8 cellular contexts compared by ENCODE assay signal in the genomic region with DNA sequence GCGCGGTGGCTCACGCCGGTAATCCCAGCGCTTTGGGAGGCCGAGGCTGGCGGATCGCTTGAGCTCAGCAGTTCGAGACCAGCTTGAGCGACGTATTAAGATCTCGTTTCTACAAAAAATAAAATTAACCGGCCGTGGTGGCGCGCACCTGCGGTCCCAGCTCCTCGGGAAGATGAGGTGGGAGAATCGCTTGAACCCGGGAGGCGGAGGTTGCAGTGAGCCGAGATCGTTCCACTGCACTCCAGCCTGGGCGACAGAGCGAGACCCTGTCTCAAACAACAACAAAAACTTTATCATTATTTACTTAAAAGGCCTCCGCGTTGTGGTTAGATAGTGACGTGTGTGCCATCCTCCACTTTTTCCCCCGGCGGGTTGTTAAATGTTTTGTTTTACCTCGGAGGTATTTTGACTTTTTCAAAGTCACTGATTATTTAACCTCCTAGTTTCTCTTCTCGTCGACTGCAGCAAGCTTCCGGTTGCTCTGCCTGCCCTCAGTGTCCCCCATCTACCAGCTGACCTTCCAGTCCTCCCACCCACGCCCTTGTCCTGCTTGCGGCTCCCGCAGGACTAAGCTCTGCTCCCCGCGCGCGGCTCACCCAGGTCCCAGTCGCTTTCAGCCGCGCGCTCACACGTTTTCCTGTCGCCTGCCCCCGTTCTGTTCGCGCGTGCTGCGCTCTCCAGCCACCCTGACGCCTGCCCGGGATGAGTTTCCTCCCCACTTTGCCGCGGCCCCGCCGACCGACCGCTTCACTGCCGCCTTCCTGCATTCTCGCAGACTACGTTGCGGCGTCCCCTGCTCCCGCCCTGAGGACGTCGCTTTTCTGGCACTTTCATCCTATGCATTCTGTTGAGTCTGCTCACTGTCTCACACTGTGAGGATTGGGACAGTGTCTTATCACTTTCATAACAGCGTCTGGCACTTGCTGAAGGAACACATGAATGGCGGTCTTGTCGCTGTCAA. TPM values are rescaled to one million over a fixed set of nuclear protein-coding genes. Genes with fewer than 3 reads are reported as not detected.
A peak's percentile ranks its signal among the peaks of the same experiment; 100 is the strongest.
DNase-seq lines count a peak whose midpoint lies in the region; ATAC-seq, FAIRE-seq and TF ChIP-seq lines count a peak whose summit lies in the region.

No MANE protein-coding gene starts in this region.

- H4K20me1 ChIP-seq in Karpas-422 (ENCODE audit: insufficient read depth, low read depth, low read length) = peaks cover 15% of the 10 kb centered on the region; the same call in 1 of the 2 replicates

- no peaks in the 10 kb centered on the region for H3K9me3 ChIP-seq in Karpas-422 (ENCODE audit: low read length)
- H3K9me3 ChIP-seq in neuron (ENCODE audit: low read length) = no peaks in the 10 kb centered on the region
- no peaks in the 10 kb centered on the region for H3K9me3 ChIP-seq in subcutaneous abdominal adipose tissue (ENCODE audit: control insufficient read depth in 5 of 5, low read length in 5 of 5)

- no peak for TF ChIP-seq CTCF in D721Med (IDR thresholded peaks at IDR 0.05; ENCODE audit: insufficient read depth, missing control alignments)
- no peak for TF ChIP-seq CTCF in foreskin keratinocyte (conservative IDR thresholded peaks at IDR 0.05)

- H3K79me2 ChIP-seq in Karpas-422 (ENCODE audit: low read length) = peaks cover 38% of the 10 kb centered on the region

- H3K4me1 ChIP-seq in Karpas-422 (ENCODE audit: low read length) (peaks cover 41% of the 10 kb centered on the region), foreskin keratinocyte (peaks cover 23% of the 10 kb centered on the region), neuron (ENCODE audit: insufficient read depth, low read length) (peaks cover 18% of the 10 kb centered on the region), subcutaneous abdominal adipose tissue (ENCODE audit: control insufficient read depth in 5 of 5, insufficient read depth in 5 of 5, low read length in 5 of 5) (peaks cover 5 to 35% (median 27%) of the 10 kb centered on the region in 5 donors)

- H3K27me3 ChIP-seq in Karpas-422 (ENCODE audit: low read length) (no peaks in the 10 kb centered on the region), foreskin keratinocyte (no peaks in the 10 kb centered on the region), neuron (ENCODE audit: insufficient read depth, low read length) (no peaks in the 10 kb centered on the region), subcutaneous abdominal adipose tissue (ENCODE audit: control insufficient read depth in 5 of 5, insufficient read depth in 4 of 5, low read length in 5 of 5) (no peaks in the 10 kb centered on the region)

- H3K36me3 ChIP-seq in Karpas-422 (ENCODE audit: insufficient read depth, low read length) = peaks cover 19% of the 10 kb centered on the region
- peaks cover 7% of the 10 kb centered on the region for H3K36me3 ChIP-seq in neuron (ENCODE audit: insufficient read depth, low read length)
- peaks cover 0 to 4% (median 0%) of the 10 kb centered on the region in 5 donors for H3K36me3 ChIP-seq in subcutaneous abdominal adipose tissue (ENCODE audit: control insufficient read depth in 5 of 5, insufficient read depth in 5 of 5, low read length in 5 of 5)

- H3K27ac ChIP-seq in Karpas-422 (ENCODE audit: low read length) (peak overlapping the region; percentile 49), foreskin keratinocyte (peak overlapping the region; percentile 34), subcutaneous abdominal adipose tissue (ENCODE audit: low read depth, low read length) (peak overlapping the region; percentile 99)

- peak; percentile 30 for ATAC-seq in GM21447 (IDR thresholded peaks at IDR 0.05; ENCODE audit: unreplicated experiment)
- ATAC-seq in foreskin keratinocyte = peak; percentile 1

- no peak for FAIRE-seq in D721Med (lab: Jason Lieb, UNC)

- H2AFZ ChIP-seq in Karpas-422 (ENCODE audit: low read length) (peak overlapping the region; percentile 93), neuron (ENCODE audit: low read depth, low read length) (peak overlapping the region; percentile 49)

- H3K4me2 ChIP-seq in Karpas-422 (ENCODE audit: low read depth, low read length, poor library complexity, severe bottlenecking) = peak overlapping the region; percentile 84

- DNase-seq in D721Med (ENCODE audit: insufficient read length, low spot score) (peak; percentile 17), Karpas-422 (peak; percentile 83), SHP77 (lab: John Stamatoyannopoulos, UW) (peak; percentile 76 to 91), foreskin keratinocyte (peak in 1 of 2 donors; percentile 42)
- DNase-seq in activated effector memory CD4-positive, alpha-beta T cell treated with anti-CD3 and anti-CD28 coated beads, Interleukin-2, amount 50 U/mL, for 16 hours = peak; percentile 89

- H3K4me3 ChIP-seq in Karpas-422 (ENCODE audit: low read length) = peak overlapping the region; percentile 88
- peak overlapping the region; percentile 54 for H3K4me3 ChIP-seq in neuron (ENCODE audit: low read length)
- peak overlapping the region; percentile 78 to 96 (median 87) for H3K4me3 ChIP-seq in subcutaneous abdominal adipose tissue (ENCODE audit: low read depth in 1 of 5, low read length in 5 of 5)

- peak overlapping the region; percentile 88 for H3K9ac ChIP-seq in Karpas-422 (ENCODE audit: low read length)
- H3K9ac ChIP-seq in subcutaneous abdominal adipose tissue (ENCODE audit: low read length in 5 of 5) = peak overlapping the region; percentile 83 to 99 (median 93)

- no peaks in the 10 kb centered on the region for H3K9me2 ChIP-seq in Karpas-422 (replicated peaks; ENCODE audit: insufficient read depth, low read length)

RNA-seq across cellular contexts. Expression of gene SCAF11, which starts 1.2 kb away (rescaled TPM):
- total RNA-seq in Karpas-422 (2014; rRNA removed; shearing (Covaris generic); ENCODE audit: low replicate concordance) = 141 and 150 TPM in 2 replicates
- 72.1 and 73.0 TPM in 2 replicates for total RNA-seq in foreskin keratinocyte
- 18.9 and 22.6 TPM in 2 replicates for polyA plus RNA-seq in foreskin keratinocyte

Comparison
In these comparisons a context has a peak if more than half of its experiments do, and no peak if none do; other contexts are left out.
1. H3K27ac ChIP-seq: peak in every context shown above with its lines; median percentile 99 in subcutaneous abdominal adipose tissue; 49 in Karpas-422; 34 in foreskin keratinocyte.